In genomic region chr5:154356256-154356655, GRCh38 we compare ENCODE assay signal across 16 cellular contexts.
A peak's percentile ranks its signal among the peaks of the same experiment; 100 is the strongest.
DNase-seq lines count a peak whose midpoint lies in the region; ATAC-seq and TF ChIP-seq lines count a peak whose summit lies in the region.
"Had no signal": no experiment of that assay in that cellular context is flagged by ENCODE, and none has a peak within 500 bp of the region (broad histone marks: within the 10 kb centered on the region; RNA-seq: fewer than 3 reads in every experiment).

No MANE protein-coding gene starts in this region.

- peaks cover 16% of the 10 kb centered on the region for H3K4me1 ChIP-seq in neural progenitor cell
- H3K4me1 ChIP-seq: right lobe of liver had no signal

- H3K27ac Mint-ChIP-seq in chondrocyte (ENCODE audit: unreplicated experiment) (peak overlapping the region; percentile 89), neural progenitor cell (peak overlapping the region; percentile 82)
- H3K27ac Mint-ChIP-seq: natural killer cell treated with Interleukin-12 subunit alpha and Interleukin-12 subunit beta and Interleukin-15 and Interleukin-18, amount 100 ng/mL, for 72 hours had no signal

- H3K36me3 ChIP-seq in neural progenitor cell, result no peaks in the 10 kb centered on the region
- H3K36me3 ChIP-seq: right lobe of liver had no signal

- H3K27me3 ChIP-seq in neural progenitor cell, result no peaks in the 10 kb centered on the region
- H3K27me3 ChIP-seq: right lobe of liver had no signal

- TF ChIP-seq CTCF in chondrocyte (IDR thresholded peaks at IDR 0.05) (no peak), neural progenitor cell (IDR thresholded peaks at IDR 0.05) (no peak)

- H3K36me3 Mint-ChIP-seq in chondrocyte (ENCODE audit: low read depth) (peaks cover 5% of the 10 kb centered on the region), neural progenitor cell (peaks cover 1% of the 10 kb centered on the region)
- H3K36me3 Mint-ChIP-seq: natural killer cell treated with Interleukin-12 subunit alpha and Interleukin-12 subunit beta and Interleukin-15 and Interleukin-18, amount 100 ng/mL, for 72 hours had no signal

- peaks cover 5% of the 10 kb centered on the region for H4K20me1 ChIP-seq in neural progenitor cell (ENCODE audit: low read depth)

- H3K79me2 ChIP-seq in neural progenitor cell (ENCODE audit: low read depth), result no peaks in the 10 kb centered on the region

- H3K4me1 Mint-ChIP-seq in chondrocyte (ENCODE audit: low read depth) (peaks cover 69% of the 10 kb centered on the region), neural progenitor cell (peaks cover 33% of the 10 kb centered on the region)

- no peaks in the 10 kb centered on the region for H3F3A ChIP-seq in neural progenitor cell (ENCODE audit: low read depth)

- ATAC-seq in HG03460 (IDR thresholded peaks at IDR 0.05; ENCODE audit: unreplicated experiment), result no peak
- ATAC-seq in HG02885 (IDR thresholded peaks at IDR 0.05; ENCODE audit: poor library complexity, unreplicated experiment), result no peak
- ATAC-seq in HG03457 (IDR thresholded peaks at IDR 0.05; ENCODE audit: unreplicated experiment), result no peak
- ATAC-seq: right lobe of liver had no signal

- no peak overlapping the region for H3K9ac ChIP-seq in neural progenitor cell

- no peaks in the 10 kb centered on the region for H3K9me3 Mint-ChIP-seq in chondrocyte (ENCODE audit: low read depth)
- H3K9me3 Mint-ChIP-seq in neural progenitor cell, result no peaks in the 10 kb centered on the region
- H3K9me3 Mint-ChIP-seq: CD8-positive, alpha-beta memory T cell; natural killer cell treated with Interleukin-12 subunit alpha and Interleukin-12 subunit beta and Interleukin-15 and Interleukin-18, amount 100 ng/mL, for 72 hours had no signal

- H3K4me3 ChIP-seq in neural progenitor cell, result no peak overlapping the region
- H3K4me3 ChIP-seq: right lobe of liver had no signal

- H3K4me2 ChIP-seq in neural progenitor cell, result no peak overlapping the region

- no peak overlapping the region for H3K27ac ChIP-seq in neural progenitor cell
- H3K27ac ChIP-seq: right lobe of liver had no signal

- DNase-seq in Daoy (ENCODE audit: low read depth), result peak; percentile 54
- peak; percentile 29 for DNase-seq in M059J (ENCODE audit: low read depth)
- no peak for DNase-seq in chondrocyte (ENCODE audit: low spot score)
- DNase-seq in neural progenitor cell (ENCODE audit: low spot score), result no peak
- DNase-seq in Ammon's horn (ENCODE audit: low spot score), result no peak
- DNase-seq: activated CD4-positive, alpha-beta T cell treated with anti-CD3 and anti-CD28 coated beads, Interleukin-2, amount 50 U/mL, for 4 hours; activated effector memory CD4-positive, alpha-beta T cell treated with anti-CD3 and anti-CD28 coated beads, Interleukin-2, amount 50 U/mL, for 16 hours; CD8-positive, alpha-beta memory T cell; NCI-H1048; right lobe of liver; stimulated activated naive CD4-positive, alpha-beta T cell treated with Interleukin-2 at 50 U/mL for 16 hours; T1000 had no signal

- H3K27me3 Mint-ChIP-seq in chondrocyte (ENCODE audit: low read depth) (no peaks in the 10 kb centered on the region), neural progenitor cell (ENCODE audit: insufficient read depth, low read depth) (peaks cover 2% of the 10 kb centered on the region)
- H3K27me3 Mint-ChIP-seq: CD8-positive, alpha-beta memory T cell; natural killer cell treated with Interleukin-12 subunit alpha and Interleukin-12 subunit beta and Interleukin-15 and Interleukin-18, amount 100 ng/mL, for 72 hours had no signal

- H3K4me3 Mint-ChIP-seq in chondrocyte (ENCODE audit: unreplicated experiment) (peak overlapping the region; percentile 10), neural progenitor cell (no peak overlapping the region)
- H3K4me3 Mint-ChIP-seq: CD8-positive, alpha-beta memory T cell; natural killer cell treated with Interleukin-12 subunit alpha and Interleukin-12 subunit beta and Interleukin-15 and Interleukin-18, amount 100 ng/mL, for 72 hours had no signal

- no peaks in the 10 kb centered on the region for H3K9me3 ChIP-seq in neural progenitor cell (ENCODE audit: low read depth)
- H3K9me3 ChIP-seq: right lobe of liver had no signal

- no peak overlapping the region for H2AFZ ChIP-seq in neural progenitor cell (replicated peaks)

Comparison
In these comparisons a context has a peak if more than half of its experiments do, and no peak if none do; other contexts are left out.
1. DNase-seq: peak in Daoy (single experiment) and M059J (single experiment); none in chondrocyte (single experiment), neural progenitor cell (single experiment) and Ammon's horn (single experiment).